Comparison of ENCODE assay signal across 19 cellular contexts in genomic region chr7:17097668-17098297, GRCh38.
DNase-seq lines count a peak whose midpoint lies in the region; ATAC-seq, FAIRE-seq and TF ChIP-seq lines count a peak whose summit lies in the region.
"Had no signal": no experiment of that assay in that cellular context is flagged by ENCODE, and none has a peak within 500 bp of the region (broad histone marks: within the 10 kb centered on the region; RNA-seq: fewer than 3 reads in every experiment).

No MANE protein-coding gene starts in this region.

- no peak for ATAC-seq in natural killer cell treated with Interleukin-12 subunit alpha and Interleukin-12 subunit beta and Interleukin-15 and Interleukin-18, amount 100 ng/mL, for 72 hours
- ATAC-seq in natural killer cell (no peak), T-helper 17 cell (no peak), foreskin keratinocyte (no peak)

- peaks cover 2 to 7% of the 10 kb centered on the region in 2 donors for H3K27me3 Mint-ChIP-seq in natural killer cell treated with Interleukin-12 subunit alpha and Interleukin-12 subunit beta and Interleukin-15 and Interleukin-18, amount 100 ng/mL, for 72 hours
- no peaks in the 10 kb centered on the region for H3K27me3 Mint-ChIP-seq in natural killer cell (ENCODE audit: low read depth in 2 of 2)
- no peaks in the 10 kb centered on the region for H3K27me3 Mint-ChIP-seq in T-helper 17 cell

- intact Hi-C loops in natural killer cell (cut with micrococcal nuclease) = no loop called here

- H3K9me3 ChIP-seq in T-helper 17 cell (ENCODE audit: control insufficient read depth, low read length, poor library complexity, severe bottlenecking) (no peaks in the 10 kb centered on the region), keratinocyte (ENCODE audit: control insufficient read depth, low read depth, low read length) (no peaks in the 10 kb centered on the region)

- H3K27me3 ChIP-seq in keratinocyte (ENCODE audit: control insufficient read depth, extremely low read depth, insufficient read depth, low read length) (no peaks in the 10 kb centered on the region), brain microvascular endothelial cell (replicated peaks) (no peaks in the 10 kb centered on the region), foreskin keratinocyte (no peaks in the 10 kb centered on the region)

- no peaks in the 10 kb centered on the region for H3K79me2 ChIP-seq in keratinocyte (ENCODE audit: control insufficient read depth, insufficient read depth, low read length)

- peak overlapping the region; percentile 89 for H2AFZ ChIP-seq in keratinocyte (ENCODE audit: control insufficient read depth, low read length)

- in situ Hi-C loops in brain microvascular endothelial cell (cut with HindIII; ENCODE audit: low pct_ligation_motif_present, low sequenced_read_pairs) = no loop called here

- no peaks in the 10 kb centered on the region for H3K9me1 ChIP-seq in keratinocyte (ENCODE audit: control insufficient read depth, extremely low read depth, insufficient read depth, low read length)

- H3K27ac Mint-ChIP-seq in natural killer cell treated with Interleukin-12 subunit alpha and Interleukin-12 subunit beta and Interleukin-15 and Interleukin-18, amount 100 ng/mL, for 72 hours = peak overlapping the region in 1 of 2 donors; percentile 75
- H3K27ac Mint-ChIP-seq in natural killer cell (no peak overlapping the region), T-helper 17 cell (peak overlapping the region; percentile 49)
- H3K27ac Mint-ChIP-seq: HFFc6 had no signal

- FAIRE-seq in keratinocyte (lab: Jason Lieb, UNC) = peak; percentile 76
- FAIRE-seq: GM12891, TTC549 had no signal

- peaks cover 6% of the 10 kb centered on the region for H3K36me3 Mint-ChIP-seq in natural killer cell treated with Interleukin-12 subunit alpha and Interleukin-12 subunit beta and Interleukin-15 and Interleukin-18, amount 100 ng/mL, for 72 hours
- H3K36me3 Mint-ChIP-seq in natural killer cell (no peaks in the 10 kb centered on the region), T-helper 17 cell (ENCODE audit: low read depth) (no peaks in the 10 kb centered on the region)

- no peak for DNase-seq in natural killer cell treated with Interleukin-12 subunit alpha and Interleukin-12 subunit beta and Interleukin-15 and Interleukin-18, amount 100 ng/mL, for 72 hours (ENCODE audit: low spot score)
- DNase-seq in natural killer cell = no peak
- DNase-seq in T-helper 17 cell = no peak
- DNase-seq in keratinocyte (ENCODE audit: low read depth, low spot score) = no peak
- no peak for DNase-seq in brain microvascular endothelial cell
- DNase-seq in HT-29 (ENCODE audit: low spot score) = no peak
- no peak for DNase-seq in activated naive CD4-positive, alpha-beta T cell (lab: John Stamatoyannopoulos, UW)
- no peak for DNase-seq in foreskin keratinocyte
- DNase-seq: cortex of kidney; erythroblast; HFFc6; islet precursor cell; midbrain; NCI-H1694; NCI-H446; nucleus accumbens; stimulated activated CD4-positive, alpha-beta T cell treated with anti-CD3 and anti-CD28 coated beads, Interleukin-4, amount 100 ng/mL, for 4 hours had no signal

- no peak for TF ChIP-seq CTCF in natural killer cell (IDR thresholded peaks at IDR 0.05)
- no peak for TF ChIP-seq CTCF in keratinocyte (optimal IDR thresholded peaks at IDR 0.05 in 1 of 3, IDR thresholded peaks at IDR 0.05 in 1 of 3, conservative IDR thresholded peaks at IDR 0.05 in 1 of 3; ENCODE audit: extremely low read depth in 1 of 3, insufficient read depth in 2 of 3, low read length in 3 of 3)
- no peak for TF ChIP-seq CTCF in brain microvascular endothelial cell (IDR thresholded peaks at IDR 0.05; ENCODE audit: low read depth, low read length, missing control alignments)
- no peak for TF ChIP-seq CTCF in foreskin keratinocyte (conservative IDR thresholded peaks at IDR 0.05)

- H3K27ac ChIP-seq in keratinocyte (ENCODE audit: control insufficient read depth, insufficient read depth, low read length) (peak overlapping the region; percentile 75), brain microvascular endothelial cell (no peak overlapping the region), foreskin keratinocyte (no peak overlapping the region)

- peak overlapping the region; percentile 16 for H3K4me3 Mint-ChIP-seq in natural killer cell treated with Interleukin-12 subunit alpha and Interleukin-12 subunit beta and Interleukin-15 and Interleukin-18, amount 100 ng/mL, for 72 hours
- H3K4me3 Mint-ChIP-seq in natural killer cell (no peak overlapping the region), T-helper 17 cell (peak overlapping the region; percentile 55)
- H3K4me3 Mint-ChIP-seq: HFFc6 had no signal

- H3K4me2 ChIP-seq in keratinocyte (ENCODE audit: control insufficient read depth, extremely low read depth, insufficient read depth, low read depth, low read length) = peak overlapping the region; percentile 85

- H3K36me3 ChIP-seq in keratinocyte (ENCODE audit: control insufficient read depth in 2 of 2, extremely low read depth in 1 of 2, insufficient read depth in 2 of 2, low read length in 2 of 2) (no peaks in the 10 kb centered on the region), brain microvascular endothelial cell (replicated peaks) (no peaks in the 10 kb centered on the region)

- H3K9me3 Mint-ChIP-seq in natural killer cell treated with Interleukin-12 subunit alpha and Interleukin-12 subunit beta and Interleukin-15 and Interleukin-18, amount 100 ng/mL, for 72 hours = no peaks in the 10 kb centered on the region
- no peaks in the 10 kb centered on the region for H3K9me3 Mint-ChIP-seq in natural killer cell
- H3K9me3 Mint-ChIP-seq: HFFc6 had no signal

- peak overlapping the region in 2 of 3 experiments; percentile 29 to 41 for H3K4me3 ChIP-seq in keratinocyte (ENCODE audit: control insufficient read depth in 2 of 3, extremely low read depth in 1 of 3, insufficient read depth in 2 of 3, low read depth in 1 of 3, low read length in 3 of 3)
- H3K4me3 ChIP-seq in brain microvascular endothelial cell (ENCODE audit: low read depth, low read length) = no peak overlapping the region

- H4K20me1 ChIP-seq in keratinocyte (ENCODE audit: control insufficient read depth, extremely low read depth, insufficient read depth, low read length) = no peaks in the 10 kb centered on the region

- peaks cover 57% of the 10 kb centered on the region for H3K4me1 ChIP-seq in keratinocyte (ENCODE audit: control insufficient read depth, extremely low read depth, insufficient read depth, low read length)
- H3K4me1 ChIP-seq in foreskin keratinocyte = peaks cover 33% of the 10 kb centered on the region

- peak overlapping the region; percentile 61 for H3K9ac ChIP-seq in keratinocyte (ENCODE audit: control insufficient read depth, extremely low read depth, insufficient read depth, low read length)

- peaks cover 5 to 11% of the 10 kb centered on the region in 2 donors for H3K4me1 Mint-ChIP-seq in natural killer cell treated with Interleukin-12 subunit alpha and Interleukin-12 subunit beta and Interleukin-15 and Interleukin-18, amount 100 ng/mL, for 72 hours (ENCODE audit: low read depth in 2 of 2)
- H3K4me1 Mint-ChIP-seq in natural killer cell = peaks cover 0 to 8% of the 10 kb centered on the region in 2 donors
- peaks cover 6% of the 10 kb centered on the region for H3K4me1 Mint-ChIP-seq in T-helper 17 cell

- dilution Hi-C loops in keratinocyte (cut with MboI; ENCODE audit: extremely low pct_ligation_motif_present, low sequenced_read_pairs) = no loop called here
